In genomic region chr20:44739952-44740351, GRCh38 we compare ENCODE assay signal across 18 cellular contexts. TPM values are rescaled to one million over a fixed set of nuclear protein-coding genes. Genes with fewer than 3 reads are reported as not detected.
A peak's percentile ranks its signal among the peaks of the same experiment; 100 is the strongest.
DNase-seq lines count a peak whose midpoint lies in the region; TF ChIP-seq lines count a peak whose summit lies in the region.
"Had no signal": no experiment of that assay in that cellular context is flagged by ENCODE, and none has a peak within 500 bp of the region (broad histone marks: within the 10 kb centered on the region; RNA-seq: fewer than 3 reads in every experiment).

No MANE protein-coding gene starts in this region.

- peaks cover 7% of the 10 kb centered on the region for H3K9me3 Mint-ChIP-seq in glutamatergic neuron (ENCODE audit: unreplicated experiment)

- H3K27ac Mint-ChIP-seq in glutamatergic neuron (ENCODE audit: unreplicated experiment): peak overlapping the region; percentile 44

- H3K27me3 Mint-ChIP-seq in glutamatergic neuron (ENCODE audit: unreplicated experiment): peaks cover 9% of the 10 kb centered on the region

- H3K4me3 Mint-ChIP-seq in glutamatergic neuron (ENCODE audit: unreplicated experiment): no peak overlapping the region

- no peak for TF ChIP-seq CTCF in glutamatergic neuron (IDR thresholded peaks at IDR 0.05; ENCODE audit: partially characterized antibody, unreplicated experiment)

- H3K4me1 Mint-ChIP-seq in glutamatergic neuron (ENCODE audit: low read depth, unreplicated experiment): peaks cover 54% of the 10 kb centered on the region

- no peaks in the 10 kb centered on the region for H3K36me3 Mint-ChIP-seq in glutamatergic neuron (ENCODE audit: unreplicated experiment)

- H3K27ac ChIP-seq in substantia nigra (ENCODE audit: low read depth, low read length, poor library complexity, severe bottlenecking): no peak overlapping the region
- no peak overlapping the region for H3K27ac ChIP-seq in caudate nucleus (ENCODE audit: low read depth, low read length)
- H3K27ac ChIP-seq: C4-2B, PC-9, SJSA1 had no signal

- DNase-seq in DMS 273 (lab: John Stamatoyannopoulos, UW; ENCODE audit: unreplicated experiment) (peak; percentile 95), NCI-H1694 (lab: John Stamatoyannopoulos, UW) (peak; percentile 81), NCI-H69 (lab: John Stamatoyannopoulos, UW) (peak; percentile 72), glutamatergic neuron (no peak), midbrain (lab: John Stamatoyannopoulos, UW) (no peak), substantia nigra (lab: John Stamatoyannopoulos, UW) (no peak), caudate nucleus (lab: John Stamatoyannopoulos, UW) (no peak), hippocampal formation (lab: John Stamatoyannopoulos, UW) (no peak)
- DNase-seq: EL, NCI-H1048, NCI-H187 treated with DMSO at 0.1 percent for 48 hours, NCI-H2227 treated with DMSO at 0.1 percent for 48 hours, NCI-H774, PC-9, SW 1271 had no signal

RNA-seq across cellular contexts. Expression of gene KCNK15, which starts 5.7 kb away (rescaled TPM):
- total RNA-seq in glutamatergic neuron (ENCODE audit: unreplicated experiment): 0.22 TPM
- total RNA-seq: A673, SJSA1 had no signal

RNA-seq across cellular contexts. Expression of gene CCN5, which starts 24.8 kb away (rescaled TPM):
- total RNA-seq in glutamatergic neuron (ENCODE audit: unreplicated experiment): not detected
- total RNA-seq: A673, SJSA1 had no signal

Comparison
In these comparisons a context has a peak if more than half of its experiments do, and no peak if none do; other contexts are left out.
1. DNase-seq: peak in DMS 273 (single experiment), NCI-H1694 (single experiment) and NCI-H69 (single experiment); none in glutamatergic neuron (single experiment), midbrain (single experiment), substantia nigra (0 of 49), caudate nucleus (0 of 61) and hippocampal formation (0 of 2).